8 cellular contexts compared by ENCODE assay signal in genomic region chr16:57576429-57576870, GRCh38. TPM values are rescaled to one million over a fixed set of nuclear protein-coding genes. Genes with fewer than 3 reads are reported as not detected.
DNase-seq lines count a peak whose midpoint lies in the region; ATAC-seq and TF ChIP-seq lines count a peak whose summit lies in the region.

No MANE protein-coding gene starts in this region.

- no peaks in the 10 kb centered on the region for H3K79me2 ChIP-seq in osteoblast (ENCODE audit: insufficient read depth, low read length)

- H3K36me3 ChIP-seq in osteoblast (ENCODE audit: insufficient read depth, low read length) (no peaks in the 10 kb centered on the region), thyroid gland (no peaks in the 10 kb centered on the region)

- H4K20me1 ChIP-seq in osteoblast (ENCODE audit: insufficient read depth, low read length): no peaks in the 10 kb centered on the region

- TF ChIP-seq CTCF in foreskin fibroblast (IDR thresholded peaks at IDR 0.05; ENCODE audit: low read depth, low read length) (peak; percentile 99), osteoblast (IDR thresholded peaks at IDR 0.05; ENCODE audit: extremely low read depth, low read depth, low read length) (peak; percentile 98), thyroid gland (IDR thresholded peaks at IDR 0.05) (peak; percentile 88 to 95 (median 90))

- ATAC-seq in GM19395 (IDR thresholded peaks at IDR 0.05; ENCODE audit: unreplicated experiment): peak; percentile 78

- peak; percentile 84 for DNase-seq in CD1c-positive myeloid dendritic cell (ENCODE audit: extremely low spot score)
- peak; percentile 42 to 62 for DNase-seq in Kasumi-1 (lab: John Stamatoyannopoulos, UW)
- peak; percentile 87 for DNase-seq in RPMI8226
- peak; percentile 63 to 67 for DNase-seq in activated T-helper 1 cell treated with anti-CD3 and anti-CD28 coated beads, Interleukin-2, amount 50 U/mL, for 16 hours (ENCODE audit: low read depth in 1 of 2, low spot score in 1 of 2)
- peak; percentile 37 to 84 for DNase-seq in foreskin fibroblast
- peak; percentile 96 for DNase-seq in osteoblast (ENCODE audit: insufficient read length, low spot score, missing footprints)
- DNase-seq in thyroid gland: peak; percentile 74 to 81

- no peak overlapping the region for H2AFZ ChIP-seq in osteoblast (ENCODE audit: low read length)

- H3K27me3 ChIP-seq in osteoblast (ENCODE audit: insufficient read depth, low read length) (peaks cover 15% of the 10 kb centered on the region), thyroid gland (no peaks in the 10 kb centered on the region)

- no peak for TF ChIP-seq POLR2A in thyroid gland (IDR thresholded peaks at IDR 0.05)

- no peaks in the 10 kb centered on the region for H3K4me1 ChIP-seq in osteoblast (ENCODE audit: insufficient read depth, low read length)
- H3K4me1 ChIP-seq in thyroid gland: peaks cover 0 to 1% of the 10 kb centered on the region in 2 donors

- H3K4me2 ChIP-seq in osteoblast (ENCODE audit: insufficient read depth, low read length): no peak overlapping the region

- H3K27ac ChIP-seq in osteoblast (ENCODE audit: low read depth, low read length) (no peak overlapping the region), thyroid gland (no peak overlapping the region)

- intact Hi-C loops in thyroid gland (cut with DNase I): loop anchor here (10.0 kb wide), 2 partner anchors 148 to 288 kb away; no protein-coding TSS in a partner anchor

- no peak overlapping the region for H3K4me3 ChIP-seq in foreskin fibroblast (ENCODE audit: low read depth in 1 of 2, low read length in 2 of 2)
- H3K4me3 ChIP-seq in osteoblast (ENCODE audit: insufficient read depth, low read length): no peak overlapping the region
- H3K4me3 ChIP-seq in thyroid gland (replicated peaks in 1 of 3): no peak overlapping the region

- WGBS in thyroid gland, 2 donors: 25 to 27% methylated on average over 12 to 16 of the region's 16 CpGs

- no peaks in the 10 kb centered on the region for H3K9me3 ChIP-seq in osteoblast (ENCODE audit: low read depth, low read length)
- H3K9me3 ChIP-seq in thyroid gland: no peaks in the 10 kb centered on the region

RNA-seq across cellular contexts. Expression of gene ADGRG5, which starts 34.0 kb away (rescaled TPM):
- total RNA-seq in osteoblast (not detected in 2 replicates), thyroid gland (under 1 TPM; 0.22 to 0.63 (median 0.33) TPM)

RNA-seq across cellular contexts. Expression of gene CCDC102A, which starts 40.1 kb away (rescaled TPM):
- 9.8 and 10.6 TPM in 2 replicates for total RNA-seq in osteoblast
- total RNA-seq in thyroid gland: 10 to 100 TPM; 13.1 to 34.9 (median 18.9) TPM

RNA-seq across cellular contexts. Expression of gene ADGRG1, which starts 52.0 kb away (rescaled TPM):
- total RNA-seq in osteoblast: 0.29 and 0.72 TPM in 2 replicates
- total RNA-seq in thyroid gland: 100 to 1,000 TPM; 120 to 295 (median 239) TPM

Comparison
In these comparisons a context has a peak if more than half of its experiments do, and no peak if none do; other contexts are left out.
1. RNA of gene ADGRG1, which starts 52.0 kb away (total RNA-seq): 120 to 295 TPM in thyroid gland; 0.29 to 0.72 TPM in osteoblast; every median in the first group is over 10 times any median in the second.
2. Peak in every context shown above with its lines, with median percentiles within 50 percentile points of each other: DNase-seq and CTCF ChIP-seq.